Comparison of ENCODE assay signal across 9 cellular contexts in the genomic region with DNA sequence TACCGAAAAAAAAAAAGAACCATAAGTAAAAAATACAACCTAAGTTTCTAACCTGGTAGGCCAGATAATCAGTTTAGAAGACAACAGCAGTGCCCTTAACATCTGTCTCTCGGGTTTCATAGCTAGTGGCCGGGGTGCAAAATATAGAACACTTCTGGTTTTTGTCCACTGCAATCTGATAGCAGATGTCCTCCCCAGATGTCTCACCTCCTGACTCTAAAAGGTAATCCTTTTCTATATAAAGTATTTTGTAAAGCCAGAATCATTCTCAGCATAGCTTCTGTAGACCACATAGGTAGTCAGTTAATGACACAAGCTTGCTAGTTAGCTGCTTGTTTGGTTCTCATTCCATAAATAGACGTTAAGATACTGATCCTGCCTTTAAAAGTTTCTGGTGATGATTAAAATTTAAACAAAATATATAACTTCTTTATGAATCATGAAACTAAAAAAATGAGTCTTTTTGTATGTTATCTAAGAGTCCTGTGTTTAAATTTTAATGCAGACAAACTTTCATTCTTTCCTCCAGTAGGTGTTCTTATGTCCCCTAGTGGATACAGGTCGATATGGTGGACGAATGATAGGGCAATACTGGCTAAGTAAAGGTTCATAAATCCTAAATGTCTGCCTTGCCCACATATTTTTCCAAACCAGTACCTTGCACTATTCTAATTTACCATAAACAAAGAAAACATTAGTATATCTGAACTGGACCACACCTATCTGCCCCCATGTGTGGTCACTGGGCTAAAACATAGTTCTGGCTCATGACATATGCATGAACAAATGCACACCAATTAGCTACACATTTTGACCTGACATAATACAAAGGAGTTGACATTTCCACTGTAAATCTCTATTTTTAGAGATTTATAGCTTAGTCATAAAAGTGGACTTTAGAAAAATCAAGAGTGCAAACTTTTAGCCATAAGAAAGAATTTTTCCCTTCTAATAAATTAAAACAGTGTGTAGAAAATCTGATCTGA.
DNase-seq lines count a peak whose midpoint lies in the region; ATAC-seq, FAIRE-seq and TF ChIP-seq lines count a peak whose summit lies in the region.
"Had no signal": no experiment of that assay in that cellular context is flagged by ENCODE, and none has a peak within 500 bp of the region (broad histone marks: within the 10 kb centered on the region; RNA-seq: fewer than 3 reads in every experiment).

No MANE protein-coding gene starts in this region.

- TF ChIP-seq RAD21 in K562 (CRISPR knock-in tag; conservative IDR thresholded peaks at IDR 0.05 in 1 of 2, IDR thresholded peaks at IDR 0.05 in 1 of 2): peak; percentile 11 to 48; a peak in 2 of 4 replicates

- no peak overlapping the region for H2AFZ ChIP-seq in K562 (ENCODE audit: low read depth, low read length)

- no peaks in the 10 kb centered on the region for H3K4me1 Mint-ChIP-seq in CD4-positive, alpha-beta T cell (ENCODE audit: low read depth)

- no peak overlapping the region for H3K4me2 ChIP-seq in K562 (ENCODE audit: insufficient read depth, low read length)

- ATAC-seq in GM19351 (IDR thresholded peaks at IDR 0.05; ENCODE audit: unreplicated experiment) (peak; percentile 69), HG03108 (IDR thresholded peaks at IDR 0.05; ENCODE audit: unreplicated experiment) (peak; percentile 79), K562 (peak; percentile 76), HG03039 (IDR thresholded peaks at IDR 0.05; ENCODE audit: unreplicated experiment) (no peak)
- ATAC-seq in CD4-positive, alpha-beta T cell (ENCODE audit: poor library complexity): no peak

- H3K4me1 ChIP-seq in K562 (replicated peaks in 1 of 2; ENCODE audit: control insufficient read depth in 2 of 2, insufficient read depth in 2 of 2, low read length in 2 of 2): peaks cover 0 to 20% of the 10 kb centered on the region in 2 experiments; a peak in 3 of 5 replicates

- H3K36me3 Mint-ChIP-seq in CD4-positive, alpha-beta T cell (ENCODE audit: low read depth): peaks cover 62% of the 10 kb centered on the region

- intact Hi-C loops in K562 (cut with micrococcal nuclease): no loop called here
- intact Hi-C loops in CD4-positive, alpha-beta T cell (cut with DNase I, micrococcal nuclease): no loop called here

- H3K27ac ChIP-seq in K562 (ENCODE audit: extremely low read depth, low read depth, low read length): no peak overlapping the region; the same call in 2 of the 3 replicates
- H3K27ac ChIP-seq in CD4-positive, alpha-beta T cell (ENCODE audit: low read depth, low read length): no peak overlapping the region

- WGBS in K562 (ENCODE audit: insufficient coverage, low coverage, missing lambda C conversion rate): 31% methylated on average over 6 of the region's 6 CpGs

- BruUV-seq in K562 (replicated peaks; lab: Mats Ljungman, UMichigan): TSS peak; percentile 19

- no peaks in the 10 kb centered on the region for H3K27me3 Mint-ChIP-seq in CD4-positive, alpha-beta T cell
- H3K27me3 Mint-ChIP-seq: memory B cell had no signal

- H3K27me3 ChIP-seq in BJ (ENCODE audit: control insufficient read depth, insufficient read depth, low read length) (no peaks in the 10 kb centered on the region), K562 (ENCODE audit: control insufficient read depth in 2 of 2, insufficient read depth in 2 of 2, low read length in 2 of 2) (no peaks in the 10 kb centered on the region)
- H3K27me3 ChIP-seq in CD4-positive, alpha-beta T cell (ENCODE audit: control insufficient read depth, insufficient read depth, low read length): no peaks in the 10 kb centered on the region

- TF ChIP-seq EP300 in K562 (IDR thresholded peaks at IDR 0.05; ENCODE audit: low read length): no peak

- TF ChIP-seq POLR2A in K562 (conservative IDR thresholded peaks at IDR 0.05): no peak

- no peaks in the 10 kb centered on the region for H3K79me2 ChIP-seq in K562 (ENCODE audit: control insufficient read depth, insufficient read depth, low read length)

- FAIRE-seq in K562 (lab: Jason Lieb, UNC): no peak
- FAIRE-seq in urothelium cell line (lab: Jason Lieb, UNC): no peak

- TF ChIP-seq CTCF in BJ (IDR thresholded peaks at IDR 0.05; ENCODE audit: insufficient read depth, low read depth, low read length): peak; percentile 30; the same call in 1 of the 2 replicates
- peak in 2 of 3 experiments; percentile 29 to 44; a peak in 3 of 6 replicates for TF ChIP-seq CTCF in K562 (IDR thresholded peaks at IDR 0.05 in 2 of 3, conservative IDR thresholded peaks at IDR 0.05 in 1 of 3; ENCODE audit: insufficient read depth in 2 of 3, low read depth in 1 of 3, low read length in 3 of 3)
- no peak for TF ChIP-seq CTCF in CD4-positive, alpha-beta T cell (IDR thresholded peaks at IDR 0.05)

- no peak overlapping the region for H3K27ac Mint-ChIP-seq in CD4-positive, alpha-beta T cell
- H3K27ac Mint-ChIP-seq: memory B cell had no signal

- H3K4me3 ChIP-seq in BJ (ENCODE audit: low read depth, low read length) (no peak overlapping the region), K562 (no peak overlapping the region)

- H3K36me3 ChIP-seq in BJ (ENCODE audit: control insufficient read depth, insufficient read depth, low read length) (no peaks in the 10 kb centered on the region), K562 (ENCODE audit: control insufficient read depth, insufficient read depth, low read length) (no peaks in the 10 kb centered on the region)

- in situ Hi-C loops in K562 (cut with MboI): no loop called here

- no peak overlapping the region for H3K4me3 Mint-ChIP-seq in CD4-positive, alpha-beta T cell
- H3K4me3 Mint-ChIP-seq: memory B cell had no signal

- H3K9me3 Mint-ChIP-seq in CD4-positive, alpha-beta T cell: peaks cover 6% of the 10 kb centered on the region

- POLR2A ChIA-PET in BJ (lab: Charles Lee) (no interaction called here), K562 (lab: Yijun Ruan, JAX) (interaction anchor here (1.0 to 1.2 kb wide), 2 partner anchors 8 to 13 kb away, joined by 3 to 4 read pairs; no protein-coding TSS in a partner anchor)
- POLR2A ChIA-PET in CD4-positive, alpha-beta T cell (lab: Charles Lee): interaction anchor here (0.6 kb wide), 1 partner anchor 68 kb away, joined by 3 read pairs; no protein-coding TSS in a partner anchor

- H3K9me1 ChIP-seq in K562 (ENCODE audit: control insufficient read depth, insufficient read depth, low read length): no peaks in the 10 kb centered on the region

- no peak for DNase-seq in BJ (ENCODE audit: low read depth)
- peak in 2 of 4 experiments; percentile 21 for DNase-seq in K562 (ENCODE audit: extremely low read depth in 1 of 4, low spot score in 3 of 4)
- DNase-seq in urothelium cell line (ENCODE audit: low spot score): no peak
- DNase-seq in CD4-positive, alpha-beta T cell: no peak
- no peak for DNase-seq in hepatic stellate cell (ENCODE audit: low spot score)

- no peak overlapping the region for H3K9ac ChIP-seq in K562 (ENCODE audit: insufficient read depth in 1 of 2, low read depth in 2 of 2, low read length in 2 of 2)

- H3K9me3 ChIP-seq in K562 (replicated peaks; ENCODE audit: control insufficient read depth, insufficient read depth, low read depth, low read length): no peaks in the 10 kb centered on the region
- H3K9me3 ChIP-seq in CD4-positive, alpha-beta T cell (ENCODE audit: control insufficient read depth, low read length): no peaks in the 10 kb centered on the region

- H4K20me1 ChIP-seq in K562 (replicated peaks; ENCODE audit: control insufficient read depth, insufficient read depth, low read length): no peaks in the 10 kb centered on the region

- CTCF ChIA-PET in BJ (lab: Yijun Ruan, JAX) (interaction anchor here (0.6 to 1.2 kb wide), 3 partner anchors 12 to 235 kb away, joined by 3 read pairs; no protein-coding TSS in a partner anchor), K562 (lab: Yijun Ruan, JAX; ENCODE audit: low intra/inter-chr PET ratio) (no interaction called here)
- CTCF ChIA-PET in CD4-positive, alpha-beta T cell (lab: Charles Lee): no interaction called here

TF ChIP-seq in K562, 482 proteins besides CTCF, POLR2A, EP300 and RAD21 (continues in another document):
- TF ChIP-seq BRCA1 (IDR thresholded peaks at IDR 0.05): no peak
- no peak for TF ChIP-seq BRCA1 (CRISPR knock-in tag; IDR thresholded peaks at IDR 0.05)
- TF ChIP-seq, protein P1, sequence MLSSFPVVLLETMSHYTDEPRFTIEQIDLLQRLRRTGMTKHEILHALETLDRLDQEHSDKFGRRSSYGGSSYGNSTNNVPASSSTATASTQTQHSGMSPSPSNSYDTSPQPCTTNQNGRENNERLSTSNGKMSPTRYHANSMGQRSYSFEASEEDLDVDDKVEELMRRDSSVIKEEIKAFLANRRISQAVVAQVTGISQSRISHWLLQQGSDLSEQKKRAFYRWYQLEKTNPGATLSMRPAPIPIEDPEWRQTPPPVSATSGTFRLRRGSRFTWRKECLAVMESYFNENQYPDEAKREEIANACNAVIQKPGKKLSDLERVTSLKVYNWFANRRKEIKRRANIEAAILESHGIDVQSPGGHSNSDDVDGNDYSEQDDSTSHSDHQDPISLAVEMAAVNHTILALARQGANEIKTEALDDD (IDR thresholded peaks at IDR 0.05): peak; percentile 68
- TF ChIP-seq, protein P2, sequence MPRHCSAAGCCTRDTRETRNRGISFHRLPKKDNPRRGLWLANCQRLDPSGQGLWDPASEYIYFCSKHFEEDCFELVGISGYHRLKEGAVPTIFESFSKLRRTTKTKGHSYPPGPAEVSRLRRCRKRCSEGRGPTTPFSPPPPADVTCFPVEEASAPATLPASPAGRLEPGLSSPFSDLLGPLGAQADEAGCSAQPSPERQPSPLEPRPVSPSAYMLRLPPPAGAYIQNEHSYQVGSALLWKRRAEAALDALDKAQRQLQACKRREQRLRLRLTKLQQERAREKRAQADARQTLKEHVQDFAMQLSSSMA (CRISPR knock-in tag; IDR thresholded peaks at IDR 0.05): no peak
- no peak for TF ChIP-seq SMAD3 (CRISPR knock-in tag; conservative IDR thresholded peaks at IDR 0.05)
- 0 out of 2 replicates have a peak, but pooled peaks have one; percentile 14 for TF ChIP-seq CBFA2T3 (IDR thresholded peaks at IDR 0.05)
- TF ChIP-seq ZNF696 (CRISPR knock-in tag; conservative IDR thresholded peaks at IDR 0.05): no peak
- TF ChIP-seq MAFG (tag; conservative IDR thresholded peaks at IDR 0.05): no peak
- TF ChIP-seq ZKSCAN8 (CRISPR knock-in tag; IDR thresholded peaks at IDR 0.05): no peak
- TF ChIP-seq CHD4 (IDR thresholded peaks at IDR 0.05; ENCODE audit: insufficient read depth, insufficient replicate concordance, low read depth, low read length, poor library complexity, severe bottlenecking): no peak

Comparison
In these comparisons a context has a peak if more than half of its experiments do, and no peak if none do; other contexts are left out.
1. ATAC-seq: peak in GM19351 (single experiment), HG03108 (single experiment) and K562 (single experiment); none in CD4-positive, alpha-beta T cell (single experiment) and HG03039 (single experiment).